ENCODE assay signal across 1 cellular context in the genomic region with DNA sequence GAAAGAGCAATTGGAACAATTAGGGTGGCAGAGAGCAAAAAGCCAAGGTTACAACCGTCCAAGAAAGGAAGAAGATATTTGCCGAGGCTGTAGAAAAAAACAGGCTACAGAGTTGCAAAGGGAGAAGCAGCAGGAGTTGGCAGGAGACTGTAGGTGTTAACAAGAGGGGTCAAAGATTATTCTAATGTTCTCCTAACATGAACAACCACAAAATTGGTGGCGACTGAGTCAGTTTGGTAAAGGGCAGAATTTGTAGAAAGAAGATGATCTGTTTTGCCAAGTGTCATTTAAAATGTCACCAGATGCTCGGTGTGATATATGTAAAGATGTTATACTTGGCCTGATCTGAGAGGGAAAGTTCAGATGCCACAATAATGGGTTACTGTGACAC.
TF ChIP-seq lines count a peak whose summit lies in the region.

No MANE protein-coding gene starts in this region.

TF ChIP-seq in liver, 16 proteins besides CTCF, POLR2A, EP300 and RAD21 (continued from another document):
- TF ChIP-seq REST (IDR thresholded peaks at IDR 0.05): no peak
- TF ChIP-seq ATF3 (IDR thresholded peaks at IDR 0.05): no peak
- no peak for TF ChIP-seq HNF4G (IDR thresholded peaks at IDR 0.05)
- no peak for TF ChIP-seq SP1 (IDR thresholded peaks at IDR 0.05)
